In the genomic region with DNA sequence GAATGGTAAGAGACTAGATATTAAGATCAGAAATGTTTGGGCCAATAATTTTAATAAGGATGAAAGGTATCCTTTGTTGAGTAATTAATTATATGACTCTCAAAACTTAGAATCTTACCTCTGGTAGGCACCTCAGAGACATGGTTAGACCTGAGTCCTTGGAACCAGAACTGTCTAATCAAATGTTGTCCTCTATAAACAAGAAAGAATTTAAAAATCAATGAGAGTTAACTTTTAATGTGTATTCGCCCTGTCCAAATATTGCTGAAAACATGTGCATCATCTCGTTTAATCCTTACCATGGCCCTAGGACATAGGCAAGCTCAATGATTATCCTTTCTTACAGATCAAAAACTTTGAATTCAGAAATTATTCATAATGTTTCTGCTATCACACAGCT, we compare ENCODE assay signal across 7 cellular contexts. TPM values are rescaled to one million over a fixed set of nuclear protein-coding genes. Genes with fewer than 3 reads are reported as not detected.
"Had no signal": no experiment of that assay in that cellular context is flagged by ENCODE, and none has a peak within 500 bp of the region (broad histone marks: within the 10 kb centered on the region; RNA-seq: fewer than 3 reads in every experiment).

No MANE protein-coding gene starts in this region.

- FAIRE-seq: G401.6, GM12878, GM12891, GM12892, GM18507 had no signal

- ATAC-seq: GM12878 had no signal

- H3K4me3 ChIP-seq: GM12878 had no signal

- DNase-seq: GDM1, GF-D8 had no signal

RNA-seq across cellular contexts. Expression of a gene that starts 24.0 kb away (rescaled TPM):
- polyA plus RNA-seq: GM12878 had no signal
